In the genomic region with DNA sequence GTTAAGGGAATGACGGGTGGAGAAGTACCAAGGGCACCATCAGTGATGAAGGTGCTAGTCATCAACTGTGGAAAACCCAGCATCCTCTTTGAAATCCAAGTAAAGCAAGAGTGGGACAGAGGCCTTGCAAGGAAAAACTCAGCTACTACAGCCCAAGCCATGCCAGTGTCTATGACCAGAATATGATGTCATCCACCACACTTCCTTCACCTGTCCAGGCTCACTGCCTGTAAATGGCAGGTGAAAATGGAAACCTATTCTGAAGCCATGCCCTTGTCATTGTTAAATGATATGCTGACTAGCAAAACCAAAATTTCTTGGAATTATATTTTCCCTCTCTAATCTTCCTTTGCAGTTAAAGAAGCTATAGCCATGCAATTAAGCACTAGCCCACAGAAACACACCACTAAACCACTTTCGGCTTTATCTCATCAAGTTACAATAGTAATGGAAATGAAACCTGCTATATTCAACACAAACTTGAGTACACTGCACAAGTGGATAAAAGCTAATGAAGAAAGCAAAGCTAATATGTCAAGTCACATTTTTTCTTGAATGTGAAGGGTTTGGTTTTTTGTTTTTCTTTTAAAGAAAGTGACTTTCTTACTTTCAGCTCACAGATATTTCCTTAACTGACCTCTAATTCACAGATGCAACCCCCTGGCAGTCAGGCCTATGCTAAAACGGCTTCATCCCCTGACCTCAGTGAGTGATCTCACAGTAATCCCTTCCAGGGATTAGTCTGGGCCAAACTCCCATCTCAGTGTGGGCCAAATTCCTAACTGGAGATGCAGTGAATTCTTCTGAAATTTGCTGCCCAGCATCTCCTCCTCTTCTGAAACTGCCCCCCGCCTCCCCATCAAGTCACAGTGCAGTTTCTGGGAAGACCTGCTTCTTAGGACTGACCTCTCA, we compare ENCODE assay signal across 13 cellular contexts.
DNase-seq lines count a peak whose midpoint lies in the region; ATAC-seq and TF ChIP-seq lines count a peak whose summit lies in the region.
"Had no signal": no experiment of that assay in that cellular context is flagged by ENCODE, and none has a peak within 500 bp of the region (broad histone marks: within the 10 kb centered on the region; RNA-seq: fewer than 3 reads in every experiment).

No MANE protein-coding gene starts in this region.

- no peak overlapping the region for H3K18ac ChIP-seq in mesenchymal stem cell (ENCODE audit: low read depth in 1 of 2, low read length in 2 of 2)

- H3K4me3 ChIP-seq in BJ (ENCODE audit: low read depth, low read length) (no peak overlapping the region), esophagus squamous epithelium (no peak overlapping the region), mesenchymal stem cell (ENCODE audit: insufficient read depth in 1 of 2, low read depth in 1 of 2, low read length in 2 of 2) (no peak overlapping the region)
- H3K4me3 ChIP-seq: BLaER1 treated with 17β-estradiol and CSF1 and Interleukin-3, amounts not matched to agents 10 nM and 100 nM; tibial nerve had no signal

- no peak overlapping the region for H2AFZ ChIP-seq in mesenchymal stem cell (ENCODE audit: low read depth, low read length)

- H2BK12ac ChIP-seq in mesenchymal stem cell (ENCODE audit: low read length in 2 of 2) = peak overlapping the region in 1 of 2 experiments; percentile 93

- H3K4ac ChIP-seq in mesenchymal stem cell (ENCODE audit: low read depth in 1 of 2, low read length in 2 of 2) = no peak overlapping the region

- H3K9me3 ChIP-seq in esophagus squamous epithelium (no peaks in the 10 kb centered on the region), mesenchymal stem cell (ENCODE audit: control insufficient read depth, low read length) (no peaks in the 10 kb centered on the region)
- H3K9me3 ChIP-seq: BLaER1 treated with 17β-estradiol and CSF1 and Interleukin-3, amounts not matched to agents 10 nM and 100 nM; tibial nerve had no signal

- no peak overlapping the region for H3K14ac ChIP-seq in mesenchymal stem cell (ENCODE audit: low read length in 2 of 2)

- peak overlapping the region; percentile 67 for H3K9ac ChIP-seq in mesenchymal stem cell (ENCODE audit: low read length)
- H3K9ac ChIP-seq: BLaER1 treated with 17β-estradiol and CSF1 and Interleukin-3, amounts not matched to agents 10 nM and 100 nM had no signal

- H3K36me3 ChIP-seq in BJ (ENCODE audit: control insufficient read depth, insufficient read depth, low read length) (no peaks in the 10 kb centered on the region), esophagus squamous epithelium (no peaks in the 10 kb centered on the region), mesenchymal stem cell (ENCODE audit: control insufficient read depth in 1 of 2, insufficient read depth in 2 of 2, low read depth in 1 of 2, low read length in 2 of 2) (no peaks in the 10 kb centered on the region)
- H3K36me3 ChIP-seq: BLaER1 treated with 17β-estradiol and CSF1 and Interleukin-3, amounts not matched to agents 10 nM and 100 nM; tibial nerve had no signal

- ATAC-seq in HG03565 (IDR thresholded peaks at IDR 0.05; ENCODE audit: unreplicated experiment) (no peak), GM19395 (IDR thresholded peaks at IDR 0.05; ENCODE audit: unreplicated experiment) (no peak)

- no peak overlapping the region for H3K23ac ChIP-seq in mesenchymal stem cell (ENCODE audit: low read length in 2 of 2)

- H2AK5ac ChIP-seq in mesenchymal stem cell (ENCODE audit: low read length, severe bottlenecking) = peak overlapping the region; percentile 60

- H2BK5ac ChIP-seq in mesenchymal stem cell (ENCODE audit: low read depth, low read length, poor library complexity, severe bottlenecking) = peak overlapping the region; percentile 3

- intact Hi-C loops in esophagus squamous epithelium (cut with DNase I) = no loop called here

- no peak for TF ChIP-seq POLR2A in esophagus squamous epithelium (IDR thresholded peaks at IDR 0.05)

- H3K4me2 ChIP-seq in mesenchymal stem cell (ENCODE audit: low read length, poor library complexity, severe bottlenecking) = no peak overlapping the region
- H3K4me2 ChIP-seq: BLaER1 treated with 17β-estradiol and CSF1 and Interleukin-3, amounts not matched to agents 10 nM and 100 nM had no signal

- no peak overlapping the region for H4K8ac ChIP-seq in mesenchymal stem cell (ENCODE audit: low read length)

- peak overlapping the region in 3 of 4 donors; percentile 1 to 38 (median 12) for H3K27ac ChIP-seq in esophagus squamous epithelium
- peak overlapping the region; percentile 63 for H3K27ac ChIP-seq in mesenchymal stem cell (ENCODE audit: low read length, poor library complexity, severe bottlenecking)
- H3K27ac ChIP-seq: BLaER1 treated with 17β-estradiol and CSF1 and Interleukin-3, amounts not matched to agents 10 nM and 100 nM; tibial nerve had no signal

- POLR2A ChIA-PET in BJ (lab: Charles Lee) = interaction anchor here (1.0 kb wide), 1 partner anchor 90 kb away, joined by 5 read pairs; no protein-coding TSS in a partner anchor

- TF ChIP-seq CTCF in BJ (IDR thresholded peaks at IDR 0.05; ENCODE audit: insufficient read depth, low read depth, low read length) (no peak), esophagus squamous epithelium (IDR thresholded peaks at IDR 0.05) (no peak)

- no peak overlapping the region for H2BK120ac ChIP-seq in mesenchymal stem cell (ENCODE audit: low read depth, low read length)

- DNase-seq in BJ (ENCODE audit: low read depth) (peak; percentile 44), NCI-H226 (peak; percentile 87), esophagus squamous epithelium (lab: John Stamatoyannopoulos, UW) (no peak), mesenchymal stem cell (no peak), RPMI8226 (no peak), NCI-H1694 treated with DMSO at 0.1 percent for 48 hours (lab: John Stamatoyannopoulos, UW) (no peak)
- DNase-seq: activated gamma-delta T cell treated with Interleukin-2 at 50 U/mL for 16 hours, hypothalamus, retina had no signal

- CTCF ChIA-PET in BJ (lab: Yijun Ruan, JAX) = interaction anchor here (0.9 to 1.5 kb wide), 3 partner anchors 10 to 14 kb away, joined by 3 to 4 read pairs (median 4); no protein-coding TSS in a partner anchor

- H3K4me1 ChIP-seq in esophagus squamous epithelium (peaks cover 0 to 27% (median 3%) of the 10 kb centered on the region in 3 donors), mesenchymal stem cell (ENCODE audit: control insufficient read depth, insufficient read depth, low read depth, low read length) (peaks cover 2% of the 10 kb centered on the region)
- H3K4me1 ChIP-seq: BLaER1 treated with 17β-estradiol and CSF1 and Interleukin-3, amounts not matched to agents 10 nM and 100 nM had no signal

- 65 to 66% methylated on average over 4 of the region's 4 CpGs for WGBS in esophagus squamous epithelium, 2 donors
- WGBS in mesenchymal stem cell = 74% methylated on average over 3 of the region's 4 CpGs

- no peaks in the 10 kb centered on the region for H3K79me1 ChIP-seq in mesenchymal stem cell (replicated peaks; ENCODE audit: low read length, poor library complexity, severe bottlenecking)

- H2BK15ac ChIP-seq in mesenchymal stem cell (ENCODE audit: low read depth, poor library complexity, severe bottlenecking) = no peak overlapping the region

- H4K91ac ChIP-seq in mesenchymal stem cell (ENCODE audit: low read length) = no peak overlapping the region

- H3K27me3 ChIP-seq in BJ (ENCODE audit: control insufficient read depth, insufficient read depth, low read length) (no peaks in the 10 kb centered on the region), esophagus squamous epithelium (no peaks in the 10 kb centered on the region), mesenchymal stem cell (ENCODE audit: control insufficient read depth in 1 of 2, insufficient read depth in 1 of 2, low read length in 2 of 2) (no peaks in the 10 kb centered on the region)
- H3K27me3 ChIP-seq: BLaER1 treated with 17β-estradiol and CSF1 and Interleukin-3, amounts not matched to agents 10 nM and 100 nM; tibial nerve had no signal

Comparison
In these comparisons a context has a peak if more than half of its experiments do, and no peak if none do; other contexts are left out.
1. DNase-seq: peak in BJ (single experiment) and NCI-H226 (single experiment); none in esophagus squamous epithelium (single experiment), mesenchymal stem cell (single experiment), RPMI8226 (single experiment) and NCI-H1694 treated with DMSO at 0.1 percent for 48 hours (single experiment).